ENCODE assay signal across 1 cellular context in the genomic region with DNA sequence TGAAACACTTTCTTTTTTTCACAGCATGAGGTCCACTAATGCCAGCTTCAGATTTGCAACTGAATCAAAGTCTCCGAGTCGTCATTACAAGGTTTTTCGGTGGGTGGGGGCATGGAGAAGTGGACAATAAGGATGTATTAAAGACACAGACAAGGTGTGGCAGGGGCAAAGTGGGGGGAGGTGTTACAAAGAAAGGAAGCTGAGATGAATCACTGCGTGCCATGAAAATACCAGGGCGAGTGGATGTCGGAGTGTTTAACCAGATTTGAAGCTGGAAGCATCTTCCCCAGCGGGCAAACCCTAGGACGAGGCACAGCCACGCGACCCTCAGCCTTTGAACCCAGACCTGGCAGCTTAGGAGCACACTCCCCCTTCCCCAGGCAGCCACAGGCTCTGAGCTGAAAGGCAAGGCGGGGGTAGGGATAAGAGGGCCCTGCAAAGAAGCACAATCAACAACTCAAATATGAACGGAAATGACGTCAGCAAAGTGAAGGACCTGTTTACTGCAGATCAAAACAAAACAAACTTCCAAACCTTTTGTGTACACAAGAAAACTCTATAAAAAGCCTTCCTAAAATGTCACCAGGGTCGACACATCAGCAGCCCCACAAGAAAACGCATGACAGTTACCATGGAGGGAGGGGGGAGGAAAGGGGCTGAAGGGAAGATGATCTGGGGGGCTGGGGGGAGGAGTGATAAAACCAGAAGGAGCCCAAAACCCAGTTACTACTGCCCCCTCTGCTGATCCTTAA.
A peak's percentile ranks its signal among the peaks of the same experiment; 100 is the strongest.
TF ChIP-seq lines count a peak whose summit lies in the region.

No MANE protein-coding gene starts in this region.

TF ChIP-seq in HepG2, 621 proteins besides CTCF, POLR2A, EP300 and RAD21 (continued from another document and continues in another):
- TF ChIP-seq, protein P1, sequence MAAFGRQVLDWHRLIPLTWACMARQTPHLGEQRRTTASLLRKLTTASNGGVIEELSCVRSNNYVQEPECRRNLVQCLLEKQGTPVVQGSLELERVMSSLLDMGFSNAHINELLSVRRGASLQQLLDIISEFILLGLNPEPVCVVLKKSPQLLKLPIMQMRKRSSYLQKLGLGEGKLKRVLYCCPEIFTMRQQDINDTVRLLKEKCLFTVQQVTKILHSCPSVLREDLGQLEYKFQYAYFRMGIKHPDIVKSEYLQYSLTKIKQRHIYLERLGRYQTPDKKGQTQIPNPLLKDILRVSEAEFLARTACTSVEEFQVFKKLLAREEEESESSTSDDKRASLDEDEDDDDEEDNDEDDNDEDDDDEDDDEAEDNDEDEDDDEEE (CRISPR knock-in tag; IDR thresholded peaks at IDR 0.05), result peak; percentile 69
- TF ChIP-seq HOXA9 (CRISPR knock-in tag; IDR thresholded peaks at IDR 0.05; ENCODE audit: borderline replicate concordance), result no peak
- TF ChIP-seq ZNF564 (CRISPR knock-in tag; IDR thresholded peaks at IDR 0.05), result 0 out of 2 replicates have a peak, but pooled peaks have one; percentile 32
- TF ChIP-seq TBX2 (CRISPR knock-in tag; IDR thresholded peaks at IDR 0.05; ENCODE audit: borderline replicate concordance), result peak; percentile 70; the same call in 1 of the 2 replicates
- TF ChIP-seq, protein P2, sequence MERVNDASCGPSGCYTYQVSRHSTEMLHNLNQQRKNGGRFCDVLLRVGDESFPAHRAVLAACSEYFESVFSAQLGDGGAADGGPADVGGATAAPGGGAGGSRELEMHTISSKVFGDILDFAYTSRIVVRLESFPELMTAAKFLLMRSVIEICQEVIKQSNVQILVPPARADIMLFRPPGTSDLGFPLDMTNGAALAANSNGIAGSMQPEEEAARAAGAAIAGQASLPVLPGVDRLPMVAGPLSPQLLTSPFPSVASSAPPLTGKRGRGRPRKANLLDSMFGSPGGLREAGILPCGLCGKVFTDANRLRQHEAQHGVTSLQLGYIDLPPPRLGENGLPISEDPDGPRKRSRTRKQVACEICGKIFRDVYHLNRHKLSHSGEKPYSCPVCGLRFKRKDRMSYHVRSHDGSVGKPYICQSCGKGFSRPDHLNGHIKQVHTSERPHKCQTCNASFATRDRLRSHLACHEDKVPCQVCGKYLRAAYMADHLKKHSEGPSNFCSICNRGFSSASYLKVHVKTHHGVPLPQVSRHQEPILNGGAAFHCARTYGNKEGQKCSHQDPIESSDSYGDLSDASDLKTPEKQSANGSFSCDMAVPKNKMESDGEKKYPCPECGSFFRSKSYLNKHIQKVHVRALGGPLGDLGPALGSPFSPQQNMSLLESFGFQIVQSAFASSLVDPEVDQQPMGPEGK (CRISPR knock-in tag; IDR thresholded peaks at IDR 0.05), result peak; percentile 31
- TF ChIP-seq CCAR2 (optimal IDR thresholded peaks at IDR 0.05; ENCODE audit: low read depth, low read length), result no peak
- TF ChIP-seq XBP1 (CRISPR knock-in tag; IDR thresholded peaks at IDR 0.05), result 0 out of 2 replicates have a peak, but pooled peaks have one; percentile 19
- TF ChIP-seq SP5 (CRISPR knock-in tag; IDR thresholded peaks at IDR 0.05; ENCODE audit: borderline replicate concordance, low read depth), result 0 out of 2 replicates have a peak, but pooled peaks have one; percentile 42
- TF ChIP-seq, protein P3, sequence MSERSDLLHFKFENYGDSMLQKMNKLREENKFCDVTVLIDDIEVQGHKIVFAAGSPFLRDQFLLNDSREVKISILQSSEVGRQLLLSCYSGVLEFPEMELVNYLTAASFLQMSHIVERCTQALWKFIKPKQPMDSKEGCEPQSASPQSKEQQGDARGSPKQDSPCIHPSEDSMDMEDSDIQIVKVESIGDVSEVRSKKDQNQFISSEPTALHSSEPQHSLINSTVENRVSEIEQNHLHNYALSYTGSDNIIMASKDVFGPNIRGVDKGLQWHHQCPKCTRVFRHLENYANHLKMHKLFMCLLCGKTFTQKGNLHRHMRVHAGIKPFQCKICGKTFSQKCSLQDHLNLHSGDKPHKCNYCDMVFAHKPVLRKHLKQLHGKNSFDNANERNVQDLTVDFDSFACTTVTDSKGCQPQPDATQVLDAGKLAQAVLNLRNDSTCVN (CRISPR knock-in tag; IDR thresholded peaks at IDR 0.05; ENCODE audit: borderline replicate concordance), result peak; percentile 28; the same call in 1 of the 2 replicates
- TF ChIP-seq, protein P4, sequence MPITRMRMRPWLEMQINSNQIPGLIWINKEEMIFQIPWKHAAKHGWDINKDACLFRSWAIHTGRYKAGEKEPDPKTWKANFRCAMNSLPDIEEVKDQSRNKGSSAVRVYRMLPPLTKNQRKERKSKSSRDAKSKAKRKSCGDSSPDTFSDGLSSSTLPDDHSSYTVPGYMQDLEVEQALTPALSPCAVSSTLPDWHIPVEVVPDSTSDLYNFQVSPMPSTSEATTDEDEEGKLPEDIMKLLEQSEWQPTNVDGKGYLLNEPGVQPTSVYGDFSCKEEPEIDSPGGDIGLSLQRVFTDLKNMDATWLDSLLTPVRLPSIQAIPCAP (CRISPR knock-in tag; IDR thresholded peaks at IDR 0.05; ENCODE audit: low read depth), result no peak
- no peak for TF ChIP-seq MAF1 (CRISPR knock-in tag; IDR thresholded peaks at IDR 0.05; ENCODE audit: borderline replicate concordance)
- TF ChIP-seq HDAC1 (CRISPR knock-in tag; IDR thresholded peaks at IDR 0.05), result peak; percentile 88
- peak; percentile 99 for TF ChIP-seq SALL1 (CRISPR knock-in tag; IDR thresholded peaks at IDR 0.05)
- TF ChIP-seq, protein P5, sequence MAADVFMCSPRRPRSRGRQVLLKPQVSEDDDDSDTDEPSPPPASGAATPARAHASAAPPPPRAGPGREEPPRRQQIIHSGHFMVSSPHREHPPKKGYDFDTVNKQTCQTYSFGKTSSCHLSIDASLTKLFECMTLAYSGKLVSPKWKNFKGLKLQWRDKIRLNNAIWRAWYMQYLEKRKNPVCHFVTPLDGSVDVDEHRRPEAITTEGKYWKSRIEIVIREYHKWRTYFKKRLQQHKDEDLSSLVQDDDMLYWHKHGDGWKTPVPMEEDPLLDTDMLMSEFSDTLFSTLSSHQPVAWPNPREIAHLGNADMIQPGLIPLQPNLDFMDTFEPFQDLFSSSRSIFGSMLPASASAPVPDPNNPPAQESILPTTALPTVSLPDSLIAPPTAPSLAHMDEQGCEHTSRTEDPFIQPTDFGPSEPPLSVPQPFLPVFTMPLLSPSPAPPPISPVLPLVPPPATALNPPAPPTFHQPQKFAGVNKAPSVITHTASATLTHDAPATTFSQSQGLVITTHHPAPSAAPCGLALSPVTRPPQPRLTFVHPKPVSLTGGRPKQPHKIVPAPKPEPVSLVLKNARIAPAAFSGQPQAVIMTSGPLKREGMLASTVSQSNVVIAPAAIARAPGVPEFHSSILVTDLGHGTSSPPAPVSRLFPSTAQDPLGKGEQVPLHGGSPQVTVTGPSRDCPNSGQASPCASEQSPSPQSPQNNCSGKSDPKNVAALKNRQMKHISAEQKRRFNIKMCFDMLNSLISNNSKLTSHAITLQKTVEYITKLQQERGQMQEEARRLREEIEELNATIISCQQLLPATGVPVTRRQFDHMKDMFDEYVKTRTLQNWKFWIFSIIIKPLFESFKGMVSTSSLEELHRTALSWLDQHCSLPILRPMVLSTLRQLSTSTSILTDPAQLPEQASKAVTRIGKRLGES (CRISPR knock-in tag; IDR thresholded peaks at IDR 0.05; ENCODE audit: borderline replicate concordance), result no peak
- TF ChIP-seq ZFP36L2 (CRISPR knock-in tag; IDR thresholded peaks at IDR 0.05), result no peak
- 0 out of 2 replicates have a peak, but pooled peaks have one; percentile 25 for TF ChIP-seq POLR2G (IDR thresholded peaks at IDR 0.05; ENCODE audit: low read depth, low read length)
- TF ChIP-seq ZMYM2 (CRISPR knock-in tag; IDR thresholded peaks at IDR 0.05), result no peak
- TF ChIP-seq, protein P6, sequence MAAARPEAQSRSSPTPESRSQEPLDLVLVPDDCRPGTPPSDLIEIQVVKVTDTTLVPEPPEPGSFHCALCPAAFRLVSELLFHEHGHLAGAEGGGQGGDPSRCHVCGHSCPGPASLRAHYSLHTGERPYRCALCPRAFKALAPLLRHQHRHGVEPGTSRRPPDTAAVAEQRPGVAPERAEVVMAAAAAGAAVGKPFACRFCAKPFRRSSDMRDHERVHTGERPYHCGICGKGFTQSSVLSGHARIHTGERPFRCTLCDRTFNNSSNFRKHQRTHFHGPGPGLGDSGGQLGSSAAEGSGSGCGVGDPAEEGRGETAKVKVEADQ (CRISPR knock-in tag; IDR thresholded peaks at IDR 0.05; ENCODE audit: borderline replicate concordance), result peak; percentile 65; the same call in 1 of the 2 replicates
- TF ChIP-seq, protein P7, sequence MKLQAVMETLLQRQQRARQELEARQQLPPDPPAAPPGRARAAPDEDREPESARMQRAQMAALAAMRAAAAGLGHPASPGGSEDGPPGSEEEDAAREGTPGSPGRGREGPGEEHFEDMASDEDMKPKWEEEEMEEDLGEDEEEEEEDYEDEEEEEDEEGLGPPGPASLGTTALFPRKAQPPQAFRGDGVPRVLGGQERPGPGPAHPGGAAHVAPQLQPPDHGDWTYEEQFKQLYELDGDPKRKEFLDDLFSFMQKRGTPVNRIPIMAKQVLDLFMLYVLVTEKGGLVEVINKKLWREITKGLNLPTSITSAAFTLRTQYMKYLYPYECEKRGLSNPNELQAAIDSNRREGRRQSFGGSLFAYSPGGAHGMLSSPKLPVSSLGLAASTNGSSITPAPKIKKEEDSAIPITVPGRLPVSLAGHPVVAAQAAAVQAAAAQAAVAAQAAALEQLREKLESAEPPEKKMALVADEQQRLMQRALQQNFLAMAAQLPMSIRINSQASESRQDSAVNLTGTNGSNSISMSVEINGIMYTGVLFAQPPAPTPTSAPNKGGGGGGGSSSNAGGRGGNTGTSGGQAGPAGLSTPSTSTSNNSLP (IDR thresholded peaks at IDR 0.05; ENCODE audit: low read depth, low read length), result 0 out of 2 replicates have a peak, but pooled peaks have one; percentile 14
- no peak for TF ChIP-seq ZNF496 (CRISPR knock-in tag; IDR thresholded peaks at IDR 0.05; ENCODE audit: insufficient replicate concordance)
- no peak for TF ChIP-seq HOXD1 (CRISPR knock-in tag; IDR thresholded peaks at IDR 0.05)
- peak; percentile 29; the same call in 1 of the 2 replicates for TF ChIP-seq SOX13 (IDR thresholded peaks at IDR 0.05)
- peak in 1 of 2 experiments; percentile 58; a peak in 2 of 4 replicates for TF ChIP-seq SOX13 (CRISPR knock-in tag; conservative IDR thresholded peaks at IDR 0.05 in 1 of 2, IDR thresholded peaks at IDR 0.05 in 1 of 2)
- TF ChIP-seq ZNF75D (CRISPR knock-in tag; IDR thresholded peaks at IDR 0.05; ENCODE audit: borderline replicate concordance), result no peak
- TF ChIP-seq ZNF558 (CRISPR knock-in tag; IDR thresholded peaks at IDR 0.05; ENCODE audit: borderline replicate concordance), result 0 out of 2 replicates have a peak, but pooled peaks have one; percentile 40
- peak; percentile 64 for TF ChIP-seq ZNF317 (CRISPR knock-in tag; IDR thresholded peaks at IDR 0.05)
- TF ChIP-seq ISX (CRISPR knock-in tag; conservative IDR thresholded peaks at IDR 0.05), result no peak
- TF ChIP-seq ZNF263 (CRISPR knock-in tag; IDR thresholded peaks at IDR 0.05), result 0 out of 2 replicates have a peak, but pooled peaks have one; percentile 51
- no peak for TF ChIP-seq ZNF780A (CRISPR knock-in tag; IDR thresholded peaks at IDR 0.05)
- TF ChIP-seq, protein P8, sequence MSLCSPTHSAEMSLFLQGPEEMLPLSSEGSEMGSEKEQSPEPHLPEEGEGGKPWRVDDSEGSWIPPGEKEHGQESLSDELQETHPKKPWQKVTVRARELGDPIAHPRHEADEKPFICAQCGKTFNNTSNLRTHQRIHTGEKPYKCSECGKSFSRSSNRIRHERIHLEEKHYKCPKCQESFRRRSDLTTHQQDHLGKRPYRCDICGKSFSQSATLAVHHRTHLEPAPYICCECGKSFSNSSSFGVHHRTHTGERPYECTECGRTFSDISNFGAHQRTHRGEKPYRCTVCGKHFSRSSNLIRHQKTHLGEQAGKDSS (CRISPR knock-in tag; IDR thresholded peaks at IDR 0.05; ENCODE audit: borderline replicate concordance, low read depth), result no peak; the same call in 1 of the 2 replicates
- no peak for TF ChIP-seq ZNF143 (CRISPR knock-in tag; IDR thresholded peaks at IDR 0.05)
- TF ChIP-seq, protein P9, sequence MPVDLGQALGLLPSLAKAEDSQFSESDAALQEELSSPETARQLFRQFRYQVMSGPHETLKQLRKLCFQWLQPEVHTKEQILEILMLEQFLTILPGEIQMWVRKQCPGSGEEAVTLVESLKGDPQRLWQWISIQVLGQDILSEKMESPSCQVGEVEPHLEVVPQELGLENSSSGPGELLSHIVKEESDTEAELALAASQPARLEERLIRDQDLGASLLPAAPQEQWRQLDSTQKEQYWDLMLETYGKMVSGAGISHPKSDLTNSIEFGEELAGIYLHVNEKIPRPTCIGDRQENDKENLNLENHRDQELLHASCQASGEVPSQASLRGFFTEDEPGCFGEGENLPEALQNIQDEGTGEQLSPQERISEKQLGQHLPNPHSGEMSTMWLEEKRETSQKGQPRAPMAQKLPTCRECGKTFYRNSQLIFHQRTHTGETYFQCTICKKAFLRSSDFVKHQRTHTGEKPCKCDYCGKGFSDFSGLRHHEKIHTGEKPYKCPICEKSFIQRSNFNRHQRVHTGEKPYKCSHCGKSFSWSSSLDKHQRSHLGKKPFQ (CRISPR knock-in tag; IDR thresholded peaks at IDR 0.05; ENCODE audit: insufficient replicate concordance), result no peak
- no peak for TF ChIP-seq ZNF607 (CRISPR knock-in tag; IDR thresholded peaks at IDR 0.05; ENCODE audit: borderline replicate concordance)
- TF ChIP-seq, protein P10, sequence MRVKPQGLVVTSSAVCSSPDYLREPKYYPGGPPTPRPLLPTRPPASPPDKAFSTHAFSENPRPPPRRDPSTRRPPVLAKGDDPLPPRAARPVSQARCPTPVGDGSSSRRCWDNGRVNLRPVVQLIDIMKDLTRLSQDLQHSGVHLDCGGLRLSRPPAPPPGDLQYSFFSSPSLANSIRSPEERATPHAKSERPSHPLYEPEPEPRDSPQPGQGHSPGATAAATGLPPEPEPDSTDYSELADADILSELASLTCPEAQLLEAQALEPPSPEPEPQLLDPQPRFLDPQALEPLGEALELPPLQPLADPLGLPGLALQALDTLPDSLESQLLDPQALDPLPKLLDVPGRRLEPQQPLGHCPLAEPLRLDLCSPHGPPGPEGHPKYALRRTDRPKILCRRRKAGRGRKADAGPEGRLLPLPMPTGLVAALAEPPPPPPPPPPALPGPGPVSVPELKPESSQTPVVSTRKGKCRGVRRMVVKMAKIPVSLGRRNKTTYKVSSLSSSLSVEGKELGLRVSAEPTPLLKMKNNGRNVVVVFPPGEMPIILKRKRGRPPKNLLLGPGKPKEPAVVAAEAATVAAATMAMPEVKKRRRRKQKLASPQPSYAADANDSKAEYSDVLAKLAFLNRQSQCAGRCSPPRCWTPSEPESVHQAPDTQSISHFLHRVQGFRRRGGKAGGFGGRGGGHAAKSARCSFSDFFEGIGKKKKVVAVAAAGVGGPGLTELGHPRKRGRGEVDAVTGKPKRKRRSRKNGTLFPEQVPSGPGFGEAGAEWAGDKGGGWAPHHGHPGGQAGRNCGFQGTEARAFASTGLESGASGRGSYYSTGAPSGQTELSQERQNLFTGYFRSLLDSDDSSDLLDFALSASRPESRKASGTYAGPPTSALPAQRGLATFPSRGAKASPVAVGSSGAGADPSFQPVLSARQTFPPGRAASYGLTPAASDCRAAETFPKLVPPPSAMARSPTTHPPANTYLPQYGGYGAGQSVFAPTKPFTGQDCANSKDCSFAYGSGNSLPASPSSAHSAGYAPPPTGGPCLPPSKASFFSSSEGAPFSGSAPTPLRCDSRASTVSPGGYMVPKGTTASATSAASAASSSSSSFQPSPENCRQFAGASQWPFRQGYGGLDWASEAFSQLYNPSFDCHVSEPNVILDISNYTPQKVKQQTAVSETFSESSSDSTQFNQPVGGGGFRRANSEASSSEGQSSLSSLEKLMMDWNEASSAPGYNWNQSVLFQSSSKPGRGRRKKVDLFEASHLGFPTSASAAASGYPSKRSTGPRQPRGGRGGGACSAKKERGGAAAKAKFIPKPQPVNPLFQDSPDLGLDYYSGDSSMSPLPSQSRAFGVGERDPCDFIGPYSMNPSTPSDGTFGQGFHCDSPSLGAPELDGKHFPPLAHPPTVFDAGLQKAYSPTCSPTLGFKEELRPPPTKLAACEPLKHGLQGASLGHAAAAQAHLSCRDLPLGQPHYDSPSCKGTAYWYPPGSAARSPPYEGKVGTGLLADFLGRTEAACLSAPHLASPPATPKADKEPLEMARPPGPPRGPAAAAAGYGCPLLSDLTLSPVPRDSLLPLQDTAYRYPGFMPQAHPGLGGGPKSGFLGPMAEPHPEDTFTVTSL (CRISPR knock-in tag; IDR thresholded peaks at IDR 0.05; ENCODE audit: borderline replicate concordance), result peak; percentile 44; the same call in 1 of the 2 replicates
- TF ChIP-seq HHEX (CRISPR knock-in tag; IDR thresholded peaks at IDR 0.05), result no peak
- no peak for TF ChIP-seq ZNF230 (CRISPR knock-in tag; IDR thresholded peaks at IDR 0.05)
